In the genomic region with DNA sequence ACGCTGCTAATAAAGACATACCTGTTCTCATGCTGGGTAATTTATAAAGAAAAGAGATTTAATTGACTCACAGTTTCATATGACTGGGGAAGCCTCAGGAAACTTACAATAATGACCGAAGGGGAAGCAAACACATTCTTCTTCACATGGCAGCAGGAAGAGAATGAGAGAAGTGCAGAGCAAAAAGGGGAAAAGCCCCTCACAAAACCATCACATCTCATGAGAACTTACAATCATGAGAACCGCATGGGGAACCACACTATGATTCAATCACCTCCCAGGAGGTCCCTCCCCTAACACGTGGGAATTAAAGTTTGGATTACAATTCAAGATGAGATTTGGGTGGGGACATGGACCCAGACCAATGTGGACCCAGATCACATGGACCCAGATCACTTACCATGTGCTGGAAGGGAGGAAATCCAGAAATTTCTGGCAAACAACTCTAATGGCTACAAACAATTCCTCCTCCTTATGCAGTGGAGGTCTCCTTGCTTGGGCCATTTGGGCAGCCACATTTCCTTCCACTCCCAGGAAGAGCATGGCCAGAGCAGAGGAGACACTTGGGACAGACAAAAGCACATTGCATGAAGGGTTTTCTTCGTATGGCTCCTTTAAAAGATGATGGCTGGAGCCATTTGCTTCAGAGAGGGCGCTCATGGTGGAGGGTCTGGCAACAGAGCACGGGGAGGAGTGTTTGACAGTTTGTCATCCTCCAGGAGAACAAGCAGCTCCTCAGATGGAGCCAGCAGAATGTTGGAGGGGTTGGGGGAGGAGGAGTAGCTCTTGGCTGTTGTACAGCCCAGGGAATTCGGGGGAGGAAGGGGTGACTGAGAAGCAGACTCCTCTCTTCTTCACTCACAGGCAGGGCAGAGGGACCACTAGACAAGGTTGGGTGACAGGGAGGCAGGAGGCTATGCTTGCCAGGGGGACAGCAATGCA, we compare ENCODE assay signal across 21 cellular contexts. TPM values are rescaled to one million over a fixed set of nuclear protein-coding genes. Genes with fewer than 3 reads are reported as not detected.
DNase-seq lines count a peak whose midpoint lies in the region; ATAC-seq and TF ChIP-seq lines count a peak whose summit lies in the region.
"Had no signal": no experiment of that assay in that cellular context is flagged by ENCODE, and none has a peak within 500 bp of the region (broad histone marks: within the 10 kb centered on the region; RNA-seq: fewer than 3 reads in every experiment).

No MANE protein-coding gene starts in this region.

- no peak overlapping the region for H3K23ac ChIP-seq in mesenchymal stem cell (ENCODE audit: low read length in 2 of 2)

- DNase-seq in activated CD8-positive, alpha-beta memory T cell treated with anti-CD3 and anti-CD28 coated beads for 24 hours, result peak; percentile 47
- DNase-seq in activated CD8-positive, alpha-beta memory T cell treated with anti-CD3 and anti-CD28 coated beads, Interleukin-2, amount 50 U/mL, for 4 hours, result no peak
- peak; percentile 19 for DNase-seq in activated CD8-positive, alpha-beta T cell treated with anti-CD3 and anti-CD28 coated beads, Interleukin-2, amount 10 ng/mL, durations not matched to agents 7 days and 5 days
- DNase-seq in mesenchymal stem cell (no peak), testis (peak; percentile 64), dorsolateral prefrontal cortex (no peak), NOMO-1 treated with dmso at 0.1 percent for 144 hours (lab: John Stamatoyannopoulos, UW; ENCODE audit: unreplicated experiment) (no peak)
- DNase-seq: activated T-cell treated with anti-CD3 and anti-CD28 coated beads, Interleukin-2, amount 50 U/mL, for 1 hour; Caco-2; caudate nucleus; hypothalamus; kidney glomerular epithelial cell; MG63; midbrain; NCI-H1694 treated with DMSO at 0.1 percent for 48 hours; NCI-H345; pancreas; stimulated activated CD4-positive, alpha-beta T cell treated with anti-CD3 and anti-CD28 coated beads, Interleukin-4, amount 100 ng/mL, for 24 hours; upper lobe of left lung had no signal

- peaks cover 18% of the 10 kb centered on the region for H3K4me1 ChIP-seq in mesenchymal stem cell (ENCODE audit: control insufficient read depth, insufficient read depth, low read depth, low read length)
- peaks cover 19% of the 10 kb centered on the region for H3K4me1 ChIP-seq in testis

- H3K79me1 ChIP-seq in mesenchymal stem cell (replicated peaks; ENCODE audit: low read length, poor library complexity, severe bottlenecking), result no peaks in the 10 kb centered on the region

- H3K27me3 ChIP-seq in mesenchymal stem cell (ENCODE audit: control insufficient read depth in 1 of 2, insufficient read depth in 1 of 2, low read length in 2 of 2) (no peaks in the 10 kb centered on the region), testis (no peaks in the 10 kb centered on the region), dorsolateral prefrontal cortex (no peaks in the 10 kb centered on the region)
- H3K27me3 ChIP-seq: MG63, pancreas, upper lobe of left lung had no signal

- no peak overlapping the region for H3K27ac Mint-ChIP-seq in activated CD8-positive, alpha-beta T cell treated with anti-CD3 and anti-CD28 coated beads, Interleukin-2, amount 10 ng/mL, durations not matched to agents 7 days and 5 days

- no peak overlapping the region for H3K4me3 ChIP-seq in mesenchymal stem cell (ENCODE audit: insufficient read depth in 1 of 2, low read depth in 1 of 2, low read length in 2 of 2)
- no peak overlapping the region for H3K4me3 ChIP-seq in testis
- H3K4me3 ChIP-seq in dorsolateral prefrontal cortex, result no peak overlapping the region
- H3K4me3 ChIP-seq: HAP-1, MG63, pancreas, upper lobe of left lung had no signal

- no peak overlapping the region for H2BK15ac ChIP-seq in mesenchymal stem cell (ENCODE audit: low read depth, poor library complexity, severe bottlenecking)

- no peak overlapping the region for H2AK5ac ChIP-seq in mesenchymal stem cell (ENCODE audit: low read length, severe bottlenecking)

- H3K9me3 ChIP-seq in mesenchymal stem cell (ENCODE audit: control insufficient read depth, low read length) (no peaks in the 10 kb centered on the region), testis (no peaks in the 10 kb centered on the region)
- H3K9me3 ChIP-seq: Caco-2, HAP-1, MG63, pancreas, upper lobe of left lung had no signal

- peak overlapping the region; percentile 8 for H4K91ac ChIP-seq in mesenchymal stem cell (ENCODE audit: low read length)

- H3K4me1 Mint-ChIP-seq in activated CD8-positive, alpha-beta T cell treated with anti-CD3 and anti-CD28 coated beads, Interleukin-2, amount 10 ng/mL, durations not matched to agents 7 days and 5 days (ENCODE audit: low read depth), result peaks cover 50% of the 10 kb centered on the region

- no peak overlapping the region for H2BK12ac ChIP-seq in mesenchymal stem cell (ENCODE audit: low read length in 2 of 2)

- H3K14ac ChIP-seq in mesenchymal stem cell (ENCODE audit: low read length in 2 of 2), result no peak overlapping the region

- TF ChIP-seq CTCF in testis (IDR thresholded peaks at IDR 0.05), result no peak
- no peak for TF ChIP-seq CTCF in dorsolateral prefrontal cortex (IDR thresholded peaks at IDR 0.05 in 54 of 56, conservative IDR thresholded peaks at IDR 0.05 in 2 of 56; ENCODE audit: low read depth in 1 of 56, partially characterized antibody in 56 of 56)

- H3K4me2 ChIP-seq in mesenchymal stem cell (ENCODE audit: low read length, poor library complexity, severe bottlenecking), result no peak overlapping the region

- H3K36me3 Mint-ChIP-seq in activated CD8-positive, alpha-beta T cell treated with anti-CD3 and anti-CD28 coated beads, Interleukin-2, amount 10 ng/mL, durations not matched to agents 7 days and 5 days (ENCODE audit: low read depth), result peaks cover 12% of the 10 kb centered on the region

- no peak overlapping the region for H3K9ac ChIP-seq in mesenchymal stem cell (ENCODE audit: low read length)

- 70% methylated on average over 7 of the region's 8 CpGs for WGBS in mesenchymal stem cell
- WGBS in testis, 2 donors, result 53 to 64% methylated on average over 8 of the region's 8 CpGs

- no peak for ATAC-seq in activated CD8-positive, alpha-beta T cell treated with anti-CD3 and anti-CD28 coated beads, Interleukin-2, amount 10 ng/mL, durations not matched to agents 7 days and 5 days
- ATAC-seq in HG03108 (IDR thresholded peaks at IDR 0.05; ENCODE audit: unreplicated experiment), result no peak
- ATAC-seq: pancreas had no signal

- intact Hi-C loops in testis (cut with DNase I; ENCODE audit: low total_unique reads) (no loop called here), dorsolateral prefrontal cortex (cut with DNase I) (no loop called here)

- H3K9me3 Mint-ChIP-seq in activated CD8-positive, alpha-beta T cell treated with anti-CD3 and anti-CD28 coated beads, Interleukin-2, amount 10 ng/mL, durations not matched to agents 7 days and 5 days (ENCODE audit: insufficient read depth), result peaks cover 11% of the 10 kb centered on the region

- no peak overlapping the region for H3K4ac ChIP-seq in mesenchymal stem cell (ENCODE audit: low read depth in 1 of 2, low read length in 2 of 2)

- H3K4me3 Mint-ChIP-seq in activated CD8-positive, alpha-beta T cell treated with anti-CD3 and anti-CD28 coated beads, Interleukin-2, amount 10 ng/mL, durations not matched to agents 7 days and 5 days, result no peak overlapping the region

- no peak overlapping the region for H3K27ac ChIP-seq in mesenchymal stem cell (ENCODE audit: low read length, poor library complexity, severe bottlenecking)
- no peak overlapping the region for H3K27ac ChIP-seq in testis
- no peak overlapping the region for H3K27ac ChIP-seq in dorsolateral prefrontal cortex
- H3K27ac ChIP-seq: pancreas, upper lobe of left lung had no signal

- TF ChIP-seq POLR2A in testis (IDR thresholded peaks at IDR 0.05), result no peak

- POLR2A ChIA-PET in activated CD8-positive, alpha-beta T cell treated with anti-CD3 and anti-CD28 coated beads, Interleukin-2, amount 10 ng/mL, durations not matched to agents 7 days and 5 days (lab: Charles Lee), result interaction anchor here (3.7 kb wide), 1 partner anchor 12 kb away, joined by 24 read pairs; no protein-coding TSS in a partner anchor

- no peak overlapping the region for H2BK5ac ChIP-seq in mesenchymal stem cell (ENCODE audit: low read depth, low read length, poor library complexity, severe bottlenecking)

- no peak overlapping the region for H2AFZ ChIP-seq in mesenchymal stem cell (ENCODE audit: low read depth, low read length)

- CTCF ChIA-PET in activated CD8-positive, alpha-beta T cell treated with anti-CD3 and anti-CD28 coated beads, Interleukin-2, amount 10 ng/mL, durations not matched to agents 7 days and 5 days (lab: Charles Lee), result no interaction called here

- no peak overlapping the region for H3K18ac ChIP-seq in mesenchymal stem cell (ENCODE audit: low read depth in 1 of 2, low read length in 2 of 2)

- H3K36me3 ChIP-seq in mesenchymal stem cell (ENCODE audit: control insufficient read depth in 1 of 2, insufficient read depth in 2 of 2, low read depth in 1 of 2, low read length in 2 of 2) (no peaks in the 10 kb centered on the region), testis (ENCODE audit: low read depth, missing control alignments) (no peaks in the 10 kb centered on the region)
- H3K36me3 ChIP-seq: HAP-1, MG63, pancreas, upper lobe of left lung had no signal

- H2BK120ac ChIP-seq in mesenchymal stem cell (ENCODE audit: low read depth, low read length), result no peak overlapping the region

- H3K27me3 Mint-ChIP-seq in activated CD8-positive, alpha-beta T cell treated with anti-CD3 and anti-CD28 coated beads, Interleukin-2, amount 10 ng/mL, durations not matched to agents 7 days and 5 days (ENCODE audit: low read depth), result no peaks in the 10 kb centered on the region

- H4K8ac ChIP-seq in mesenchymal stem cell (ENCODE audit: low read length), result no peak overlapping the region

RNA-seq across cellular contexts. Expression of gene SERPINB9, which starts 30.4 kb away (rescaled TPM):
- total RNA-seq in activated CD8-positive, alpha-beta T cell treated with anti-CD3 and anti-CD28 coated beads, Interleukin-2, amount 10 ng/mL, durations not matched to agents 7 days and 5 days, result 10 to 100 TPM; 36.9 to 38.1 TPM
- polyA plus RNA-seq in mesenchymal stem cell (2013, experiment 1 of 2), result 11.1 TPM
- 11.3 TPM for polyA plus RNA-seq in mesenchymal stem cell (2013, experiment 2 of 2)
- total RNA-seq in testis, result 10 to 100 TPM; 33.9 to 60.0 TPM
- polyA plus RNA-seq in testis (ENCODE audit: insufficient read depth, low read depth, low replicate concordance), result 19.1 TPM
- 10 to 100 TPM in 114 of 120 experiments, 1 to 10 TPM in 6; 8.0 to 22.0 (median 14.4) TPM for total RNA-seq in dorsolateral prefrontal cortex

RNA-seq across cellular contexts. Expression of gene SERPINB1, which starts 31.0 kb away (rescaled TPM):
- total RNA-seq in activated CD8-positive, alpha-beta T cell treated with anti-CD3 and anti-CD28 coated beads, Interleukin-2, amount 10 ng/mL, durations not matched to agents 7 days and 5 days, result 10 to 100 TPM; 55.1 to 57.1 TPM
- 22.3 TPM for polyA plus RNA-seq in mesenchymal stem cell (2013, experiment 1 of 2)
- 23.4 TPM for polyA plus RNA-seq in mesenchymal stem cell (2013, experiment 2 of 2)
- total RNA-seq in testis, result 10 to 100 TPM; 15.0 to 19.6 TPM
- polyA plus RNA-seq in testis (ENCODE audit: insufficient read depth, low read depth, low replicate concordance), result 19.4 TPM
- 10 to 100 TPM in 86 of 120 experiments, 1 to 10 TPM in 34; 5.2 to 34.5 (median 12.1) TPM for total RNA-seq in dorsolateral prefrontal cortex

Comparison
In these comparisons a context has a peak if more than half of its experiments do, and no peak if none do; other contexts are left out.
1. DNase-seq: peak in activated CD8-positive, alpha-beta memory T cell treated with anti-CD3 and anti-CD28 coated beads for 24 hours (single experiment), activated CD8-positive, alpha-beta T cell treated with anti-CD3 and anti-CD28 coated beads, Interleukin-2, amount 10 ng/mL, durations not matched to agents 7 days and 5 days (single experiment) and testis (single experiment); none in activated CD8-positive, alpha-beta memory T cell treated with anti-CD3 and anti-CD28 coated beads, Interleukin-2, amount 50 U/mL, for 4 hours (single experiment), mesenchymal stem cell (single experiment), dorsolateral prefrontal cortex (0 of 10) and NOMO-1 treated with dmso at 0.1 percent for 144 hours (single experiment).